Comparison of ENCODE assay signal across 9 cellular contexts in genomic region chr20:50303573-50304500, GRCh38.
DNase-seq lines count a peak whose midpoint lies in the region; ATAC-seq and TF ChIP-seq lines count a peak whose summit lies in the region.
"Had no signal": no experiment of that assay in that cellular context is flagged by ENCODE, and none has a peak within 500 bp of the region (broad histone marks: within the 10 kb centered on the region; RNA-seq: fewer than 3 reads in every experiment).

No MANE protein-coding gene starts in this region.

- 64 to 68% methylated on average over 11 of the region's 11 CpGs for WGBS in body of pancreas, 2 donors
- WGBS in liver, result 62% methylated on average over 11 of the region's 11 CpGs
- WGBS in urinary bladder, result 54% methylated on average over 11 of the region's 11 CpGs

- H3K27ac Mint-ChIP-seq in T-helper 1 cell treated with Interleukin-12 subunit alpha and Interleukin-12 subunit beta and Interleukin-4 antibody, amounts not matched to agents 30 μg/mL and 1 μg/mL, for 36 hours, result peak overlapping the region; percentile 34

- peaks cover 4% of the 10 kb centered on the region for H3K9me3 Mint-ChIP-seq in T-helper 1 cell treated with Interleukin-12 subunit alpha and Interleukin-12 subunit beta and Interleukin-4 antibody, amounts not matched to agents 30 μg/mL and 1 μg/mL, for 36 hours

- DNase-seq in T-helper 1 cell (no peak), body of pancreas (peak; percentile 68 to 82 (median 82)), T1000 (lab: John Stamatoyannopoulos, UW) (no peak), GOT3 (lab: John Stamatoyannopoulos, UW) (no peak)

- no peak for TF ChIP-seq RAD21 in liver (IDR thresholded peaks at IDR 0.05)

- H3K4me1 ChIP-seq in body of pancreas (peaks cover 35% of the 10 kb centered on the region), liver (ENCODE audit: control insufficient read depth in 4 of 4, insufficient read depth in 4 of 4, low read length in 3 of 4) (peaks cover 15 to 42% (median 29%) of the 10 kb centered on the region in 4 donors), urinary bladder (ENCODE audit: insufficient read depth) (no peaks in the 10 kb centered on the region)

- no peak overlapping the region for H3K4me3 Mint-ChIP-seq in T-helper 1 cell treated with Interleukin-12 subunit alpha and Interleukin-12 subunit beta and Interleukin-4 antibody, amounts not matched to agents 30 μg/mL and 1 μg/mL, for 36 hours

- peaks cover 10% of the 10 kb centered on the region for H3K4me1 Mint-ChIP-seq in T-helper 1 cell treated with Interleukin-12 subunit alpha and Interleukin-12 subunit beta and Interleukin-4 antibody, amounts not matched to agents 30 μg/mL and 1 μg/mL, for 36 hours (ENCODE audit: low read depth)

- TF ChIP-seq CTCF in body of pancreas (IDR thresholded peaks at IDR 0.05) (no peak), liver (IDR thresholded peaks at IDR 0.05; ENCODE audit: low read depth, low read length, missing input control) (no peak)

- TF ChIP-seq POLR2A in body of pancreas (IDR thresholded peaks at IDR 0.05), result no peak

- H3K9me3 ChIP-seq in body of pancreas (no peaks in the 10 kb centered on the region), liver (ENCODE audit: control insufficient read depth in 4 of 4, low read length in 3 of 4) (no peaks in the 10 kb centered on the region)

- H3K36me3 Mint-ChIP-seq in T-helper 1 cell treated with Interleukin-12 subunit alpha and Interleukin-12 subunit beta and Interleukin-4 antibody, amounts not matched to agents 30 μg/mL and 1 μg/mL, for 36 hours (ENCODE audit: low read depth), result peaks cover 3% of the 10 kb centered on the region

- peak overlapping the region; percentile 82 to 90 for H3K9ac ChIP-seq in liver (ENCODE audit: low read depth in 1 of 2, low read length in 2 of 2)

- H3K4me3 ChIP-seq in body of pancreas (no peak overlapping the region), liver (ENCODE audit: low read depth in 1 of 3, low read length in 3 of 3) (no peak overlapping the region), urinary bladder (ENCODE audit: low read depth, low read length) (no peak overlapping the region)

- peak overlapping the region; percentile 1 to 65 (median 44) for H3K27ac ChIP-seq in body of pancreas
- H3K27ac ChIP-seq in liver (ENCODE audit: low read depth in 1 of 2, low read length in 2 of 2), result peak overlapping the region; percentile 98 to 99
- peak overlapping the region; percentile 81 for H3K27ac ChIP-seq in urinary bladder (ENCODE audit: low read depth)
- H3K27ac ChIP-seq: C4-2B had no signal

- peak; percentile 8 for ATAC-seq in body of pancreas
- ATAC-seq in GM18858 (IDR thresholded peaks at IDR 0.05; ENCODE audit: unreplicated experiment), result no peak

- intact Hi-C loops in body of pancreas (cut with DNase I), result no loop called here

- no peaks in the 10 kb centered on the region for H3K27me3 ChIP-seq in body of pancreas
- H3K27me3 ChIP-seq in liver (ENCODE audit: control insufficient read depth in 4 of 4, insufficient read depth in 4 of 4, low read length in 3 of 4), result no peaks in the 10 kb centered on the region

- no peaks in the 10 kb centered on the region for H3K36me3 ChIP-seq in body of pancreas (replicated peaks in 1 of 2; ENCODE audit: insufficient read depth in 1 of 2, low read depth in 2 of 2)
- H3K36me3 ChIP-seq in liver (ENCODE audit: control insufficient read depth in 4 of 4, insufficient read depth in 3 of 4, low read depth in 1 of 4, low read length in 3 of 4), result no peaks in the 10 kb centered on the region
- no peaks in the 10 kb centered on the region for H3K36me3 ChIP-seq in urinary bladder (ENCODE audit: insufficient read depth)

- peaks cover 27% of the 10 kb centered on the region for H3K27me3 Mint-ChIP-seq in T-helper 1 cell treated with Interleukin-12 subunit alpha and Interleukin-12 subunit beta and Interleukin-4 antibody, amounts not matched to agents 30 μg/mL and 1 μg/mL, for 36 hours (ENCODE audit: low read depth)

TF ChIP-seq in liver, 16 proteins besides CTCF, POLR2A, EP300 and RAD21:
- TF ChIP-seq HNF4A (conservative IDR thresholded peaks at IDR 0.05), result peak in 1 of 2 donors; percentile 3
- TF ChIP-seq GABPA (IDR thresholded peaks at IDR 0.05 in 1 of 2, conservative IDR thresholded peaks at IDR 0.05 in 1 of 2), result no peak
TF ChIP-seq in liver: peak in this region for 1.

Comparison
In these comparisons a context has a peak if more than half of its experiments do, and no peak if none do; other contexts are left out.
1. DNase-seq: peak in body of pancreas (4 of 4); none in T-helper 1 cell (0 of 5), T1000 (single experiment) and GOT3 (single experiment).
2. H3K27ac ChIP-seq: peak in every context shown above with its lines; median percentile 98 in liver; 81 in urinary bladder; 44 in body of pancreas.